28 cellular contexts compared by ENCODE assay signal in genomic region chr4:96776922-96777510, GRCh38.
"Had no signal": no experiment of that assay in that cellular context is flagged by ENCODE, and none has a peak within 500 bp of the region (broad histone marks: within the 10 kb centered on the region; RNA-seq: fewer than 3 reads in every experiment).

No MANE protein-coding gene starts in this region.

- H3K27ac ChIP-seq: adrenal gland, ascending aorta, coronary artery, dorsolateral prefrontal cortex, gastrocnemius medialis, parathyroid adenoma, psoas muscle, right atrium auricular region, spleen, testis, transverse colon had no signal

- H3K36me3 ChIP-seq: adrenal gland, ascending aorta, gastrocnemius medialis, right atrium auricular region, spleen, transverse colon had no signal

- H3K9me3 ChIP-seq: adrenal gland, ascending aorta, gastrocnemius medialis, psoas muscle, right atrium auricular region, spleen, testis, transverse colon had no signal

- H3K79me2 ChIP-seq: parathyroid adenoma had no signal

- H2AFZ ChIP-seq: parathyroid adenoma had no signal

- H3K4me3 ChIP-seq: adrenal gland, ascending aorta, coronary artery, dorsolateral prefrontal cortex, gastrocnemius medialis, psoas muscle, right atrium auricular region, spleen, testis, transverse colon had no signal

- H3K4me1 ChIP-seq: adrenal gland, ascending aorta, gastrocnemius medialis, parathyroid adenoma, psoas muscle, right atrium auricular region, spleen, testis, transverse colon had no signal

- ATAC-seq: activated CD8-positive, alpha-beta memory T cell treated with anti-CD3 and anti-CD28 coated beads, Interleukin-2, amount 10 ng/mL, durations not matched to agents 7 days and 5 days; activated CD8-positive, alpha-beta T cell treated with anti-CD3 and anti-CD28 coated beads, Interleukin-2, amount 10 ng/mL, durations not matched to agents 7 days and 5 days; gastrocnemius medialis; left ventricle myocardium superior; naive thymus-derived CD4-positive, alpha-beta T cell; psoas muscle; WTC11 had no signal

- DNase-seq: activated CD4-positive, alpha-beta T cell treated with anti-CD3 and anti-CD28 coated beads for 1 hour; activated CD4-positive, alpha-beta T cell treated with anti-CD3 and anti-CD28 coated beads, Interleukin-2, amount 50 U/mL, for 1 hour; activated CD8-positive, alpha-beta memory T cell treated with anti-CD3 and anti-CD28 coated beads, Interleukin-2, amount 10 ng/mL, durations not matched to agents 7 days and 5 days; activated CD8-positive, alpha-beta T cell treated with anti-CD3 and anti-CD28 coated beads, Interleukin-2, amount 10 ng/mL, durations not matched to agents 7 days and 5 days; activated effector memory CD4-positive, alpha-beta T cell treated with Interleukin-2 at 50 U/mL for 16 hours; activated naive CD4-positive, alpha-beta T cell treated with Interleukin-2 at 50 U/mL for 16 hours; activated naive CD8-positive, alpha-beta T cell treated with anti-CD3 and anti-CD28 coated beads for 36 hours; adrenal gland; dorsolateral prefrontal cortex; effector memory CD4-positive, alpha-beta T cell; gastrocnemius medialis; glutamatergic neuron; islet precursor cell; left ventricle myocardium superior; naive thymus-derived CD4-positive, alpha-beta T cell; nucleus accumbens; psoas muscle; spleen; stimulated activated naive CD4-positive, alpha-beta T cell treated with Interleukin-2 at 50 U/mL for 16 hours; SW 1271; T1000; testis; transverse colon had no signal

- H3K27me3 ChIP-seq: adrenal gland, ascending aorta, dorsolateral prefrontal cortex, gastrocnemius medialis, right atrium auricular region, spleen, testis, transverse colon had no signal

- H3K9ac ChIP-seq: parathyroid adenoma had no signal
